ENCODE assay signal across 10 cellular contexts in genomic region chr22:35622132-35622913, GRCh38. TPM values are rescaled to one million over a fixed set of nuclear protein-coding genes. Genes with fewer than 3 reads are reported as not detected.
A peak's percentile ranks its signal among the peaks of the same experiment; 100 is the strongest.
DNase-seq lines count a peak whose midpoint lies in the region; ATAC-seq and TF ChIP-seq lines count a peak whose summit lies in the region.
"Had no signal": no experiment of that assay in that cellular context is flagged by ENCODE, and none has a peak within 500 bp of the region (broad histone marks: within the 10 kb centered on the region; RNA-seq: fewer than 3 reads in every experiment).

No MANE protein-coding gene starts in this region.

- no peaks in the 10 kb centered on the region for H3K27me3 ChIP-seq in H9 (ENCODE audit: insufficient read depth, low read length)
- H3K27me3 ChIP-seq in heart left ventricle, result no peaks in the 10 kb centered on the region
- no peaks in the 10 kb centered on the region for H3K27me3 ChIP-seq in gastrocnemius medialis

- no peaks in the 10 kb centered on the region for H3K36me3 Mint-ChIP-seq in H9 (ENCODE audit: insufficient read depth in 1 of 3, low read depth in 3 of 3)

- H3K4me3 ChIP-seq in heart left ventricle, result peak overlapping the region in 2 of 12 donors; percentile 11 to 17
- H3K4me3 ChIP-seq in gastrocnemius medialis, result peak overlapping the region in 3 of 4 donors; percentile 1 to 51 (median 8)
- H3K4me3 ChIP-seq: thoracic aorta had no signal

- no peak overlapping the region for H3K4me2 ChIP-seq in H9 (ENCODE audit: insufficient read depth, insufficient read length, low read length)

- no CpG with 5 or more reads among the region's 10 CpGs for WGBS in H9 (ENCODE audit: extremely low coverage, insufficient read length, low lambda C conversion rate)
- 45 to 70% (median 54%) methylated on average over 8 to 10 of the region's 10 CpGs for WGBS in heart left ventricle, 4 donors

- H3K79me1 ChIP-seq in H9 (ENCODE audit: insufficient read depth, low read depth, low read length, poor library complexity, severe bottlenecking), result no peaks in the 10 kb centered on the region

- H3K27ac ChIP-seq in H9 (ENCODE audit: insufficient read length, low read depth, low read length), result no peak overlapping the region
- peak overlapping the region; percentile 61 to 96 (median 87) for H3K27ac ChIP-seq in heart left ventricle
- H3K27ac ChIP-seq in gastrocnemius medialis, result peak overlapping the region; percentile 92 to 97 (median 97)
- H3K27ac ChIP-seq: thoracic aorta had no signal

- intact Hi-C loops in heart left ventricle (cut with DNase I), result loop anchor here (2.0 to 10.0 kb wide), 14 partner anchors 35 to 502 kb away; partner anchors contain the start of gene RASD2 (in 1 of the 10)
- intact Hi-C loops in gastrocnemius medialis (cut with DNase I; ENCODE audit: low total_unique reads), result loop anchor here (2.0 kb wide), 1 partner anchor 272 kb away; no protein-coding TSS in a partner anchor

- no peak overlapping the region for H4K91ac ChIP-seq in H9 (ENCODE audit: insufficient read length, low read depth, low read length)

- H2BK5ac ChIP-seq in H9 (ENCODE audit: insufficient read length, low read length), result no peak overlapping the region

- 0 out of 5 replicates have a peak overlapping the region, but pooled peaks of 1 of the 2 experiments have one; percentile 4 for H3K4me3 Mint-ChIP-seq in H9
- H3K4me3 Mint-ChIP-seq: effector memory CD8-positive, alpha-beta T cell had no signal

- no peak overlapping the region for H2AFZ ChIP-seq in H9 (ENCODE audit: low read length)

- in situ Hi-C loops in gastrocnemius medialis (cut with MboI; ENCODE audit: low sequenced_read_pairs in 4 of 4), result loop anchor here in 1 of 4 donors (5.0 kb wide), 2 partner anchors 35 to 190 kb away; no protein-coding TSS in a partner anchor

- TF ChIP-seq CTCF in H9 (conservative IDR thresholded peaks at IDR 0.05), result no peak
- TF ChIP-seq CTCF in heart left ventricle (IDR thresholded peaks at IDR 0.05), result peak in 1 of 12 donors; percentile 9
- no peak for TF ChIP-seq CTCF in gastrocnemius medialis (IDR thresholded peaks at IDR 0.05 in 4 of 5, conservative IDR thresholded peaks at IDR 0.05 in 1 of 5)
- TF ChIP-seq CTCF in GM10266 (IDR thresholded peaks at IDR 0.05; ENCODE audit: control insufficient read depth, insufficient read depth, low read depth, missing control alignments), result no peak

- H4K20me1 ChIP-seq in H9 (ENCODE audit: control insufficient read depth, insufficient read depth, insufficient read length), result no peaks in the 10 kb centered on the region

- H4K8ac ChIP-seq in H9 (replicated peaks; ENCODE audit: insufficient read length, low read depth, low read length), result no peak overlapping the region

- H3K36me3 ChIP-seq in heart left ventricle (no peaks in the 10 kb centered on the region), gastrocnemius medialis (no peaks in the 10 kb centered on the region)
- H3K36me3 ChIP-seq: thoracic aorta had no signal

- TF ChIP-seq POLR2A in heart left ventricle (IDR thresholded peaks at IDR 0.05) (no peak), gastrocnemius medialis (IDR thresholded peaks at IDR 0.05) (peak; percentile 64 to 69)

- no peak overlapping the region for H2BK15ac ChIP-seq in H9 (ENCODE audit: low read depth, low read length)

- no peaks in the 10 kb centered on the region for H3K9me3 Mint-ChIP-seq in H9
- H3K9me3 Mint-ChIP-seq: effector memory CD8-positive, alpha-beta T cell had no signal

- H3K27me3 Mint-ChIP-seq in H9 (ENCODE audit: low read depth), result no peaks in the 10 kb centered on the region; the same call in 1 of the 2 replicates

- no peak overlapping the region for H3K4ac ChIP-seq in H9 (ENCODE audit: low read depth, low read length)

- no peaks in the 10 kb centered on the region for H3K9me3 ChIP-seq in H9 (ENCODE audit: control insufficient read depth, low read depth, low read length)
- H3K9me3 ChIP-seq in heart left ventricle, result no peaks in the 10 kb centered on the region
- no peaks in the 10 kb centered on the region for H3K9me3 ChIP-seq in gastrocnemius medialis
- H3K9me3 ChIP-seq: thoracic aorta had no signal

- DNase-seq in H9 (peak; percentile 84), NCI-H524 (lab: John Stamatoyannopoulos, UW) (peak; percentile 17 to 63), heart left ventricle (peak; percentile 66 to 86 (median 80)), gastrocnemius medialis (peak; percentile 96 to 100), Ammon's horn (ENCODE audit: low spot score) (no peak), HK-2 (ENCODE audit: unreplicated experiment) (no peak), GM10266 (ENCODE audit: extremely low spot score) (no peak)

- H2BK12ac ChIP-seq in H9 (ENCODE audit: insufficient read length, low read depth, low read length), result no peak overlapping the region

- H3K9ac ChIP-seq in H9 (ENCODE audit: extremely low read depth, insufficient read length, low read length), result no peak overlapping the region

- no peak overlapping the region for H3T11ph ChIP-seq in H9 (ENCODE audit: low read length)

- H2BK120ac ChIP-seq in H9 (ENCODE audit: low read depth, low read length, poor library complexity, severe bottlenecking), result no peak overlapping the region

- no peak overlapping the region for H3K18ac ChIP-seq in H9 (ENCODE audit: insufficient read length, low read depth, low read length)

- no peak overlapping the region for H3K23ac ChIP-seq in H9 (ENCODE audit: insufficient read length, low read depth, low read length)

- no peak overlapping the region for H3K27ac Mint-ChIP-seq in H9

- ATAC-seq in heart left ventricle, result peak; percentile 49 to 63 (median 55)
- peak; percentile 55 to 61 for ATAC-seq in gastrocnemius medialis
- no peak for ATAC-seq in GM21423 (IDR thresholded peaks at IDR 0.05; ENCODE audit: unreplicated experiment)

- no peak overlapping the region for H2BK20ac ChIP-seq in H9 (ENCODE audit: low read depth, low read length, poor library complexity, severe bottlenecking)

- H3K14ac ChIP-seq in H9 (ENCODE audit: insufficient read depth, low read length), result no peak overlapping the region

- H3K79me2 ChIP-seq in H9 (ENCODE audit: insufficient read depth, low read length), result no peaks in the 10 kb centered on the region

- H3K23me2 ChIP-seq in H9 (ENCODE audit: insufficient read length, low read depth, low read length, poor library complexity, severe bottlenecking), result peaks cover 2% of the 10 kb centered on the region

- no peak overlapping the region for H4K5ac ChIP-seq in H9 (ENCODE audit: insufficient read length, low read depth, low read length)

- H3K4me1 Mint-ChIP-seq in H9, result peaks cover 11 to 19% of the 10 kb centered on the region in 2 experiments

- H3K4me1 ChIP-seq in H9 (ENCODE audit: insufficient read depth, low read length) (no peaks in the 10 kb centered on the region), heart left ventricle (peaks cover 0 to 55% (median 23%) of the 10 kb centered on the region in 12 donors), gastrocnemius medialis (peaks cover 62 to 65% of the 10 kb centered on the region in 2 donors)

- H3K56ac ChIP-seq in H9 (ENCODE audit: insufficient read length, low read depth, low read length), result no peak overlapping the region

- no peak overlapping the region for H2AK5ac ChIP-seq in H9 (ENCODE audit: insufficient read length, low read length)

RNA-seq across cellular contexts. Expression of gene MB, which starts 5.2 kb away (rescaled TPM):
- total RNA-seq in H9 (2021) (0.29 and 0.55 TPM in 2 replicates), heart left ventricle (over 10,000 TPM in 7 of 9 donors, 1,000 to 10,000 TPM in 2; 6,950 to 16,840 (median 13,341) TPM), gastrocnemius medialis (over 10,000 TPM in 2 of 4 donors, 1,000 to 10,000 TPM in 2; 7,153 to 19,373 (median 11,028) TPM)
- over 10,000 TPM in 1 of 2 donors, 1,000 to 10,000 TPM in 1; 6,181 to 16,360 TPM for polyA plus RNA-seq in heart left ventricle
- total RNA-seq: thoracic aorta had no signal

RNA-seq across cellular contexts. Expression of gene APOL6, which starts 25.9 kb away (rescaled TPM):
- 0.04 and 0.07 TPM in 2 replicates for total RNA-seq in H9 (2021)
- 10 to 100 TPM in 3 of 9 donors, 1 to 10 TPM in 6; 3.3 to 55.8 (median 7.3) TPM for total RNA-seq in heart left ventricle
- 1 to 10 TPM; 2.3 to 2.4 TPM for polyA plus RNA-seq in heart left ventricle
- total RNA-seq in gastrocnemius medialis, result 1 to 10 TPM; 1.5 to 4.5 (median 2.9) TPM

Comparison
In these comparisons a context has a peak if more than half of its experiments do, and no peak if none do; other contexts are left out.
1. DNase-seq: peak in H9 (single experiment), NCI-H524 (2 of 2), heart left ventricle (5 of 5) and gastrocnemius medialis (2 of 2); none in Ammon's horn (single experiment), HK-2 (single experiment) and GM10266 (single experiment).
2. POLR2A ChIP-seq: peak in gastrocnemius medialis (2 of 2); none in heart left ventricle (0 of 2).
3. RNA of gene MB, which starts 5.2 kb away (total RNA-seq): 6,950 to 16,840 TPM in heart left ventricle and 7,153 to 19,373 TPM in gastrocnemius medialis; 0.29 to 0.55 TPM in H9; every median in the first group is over 1,000 times any median in the second.